8 cellular contexts compared by ENCODE assay signal in genomic region chr6:20877008-20877937, GRCh38.
DNase-seq lines count a peak whose midpoint lies in the region; ATAC-seq, FAIRE-seq and TF ChIP-seq lines count a peak whose summit lies in the region.

No MANE protein-coding gene starts in this region.

- no peak overlapping the region for H3K4me3 ChIP-seq in AG10803 (ENCODE audit: low read length)
- no peak overlapping the region for H3K4me3 ChIP-seq in small intestine (ENCODE audit: low read depth in 1 of 2, low read length in 2 of 2)

- H3K4me1 ChIP-seq in small intestine (ENCODE audit: control insufficient read depth in 2 of 2, insufficient read depth in 1 of 2, low read depth in 1 of 2, low read length in 1 of 2) = no peaks in the 10 kb centered on the region

- no peaks in the 10 kb centered on the region for H3K27me3 ChIP-seq in small intestine (ENCODE audit: control insufficient read depth in 2 of 2, insufficient read depth in 2 of 2, low read length in 2 of 2)

- 67 to 77% (median 70%) methylated on average over 6 of the region's 6 CpGs for WGBS in small intestine, 3 donors

- no peaks in the 10 kb centered on the region for H3K36me3 ChIP-seq in small intestine (ENCODE audit: control insufficient read depth in 2 of 2, insufficient read depth in 2 of 2, low read length in 2 of 2)

- H3K9me3 ChIP-seq in small intestine (ENCODE audit: control insufficient read depth, low read depth) = no peaks in the 10 kb centered on the region

- peak; percentile 89 for DNase-seq in AG10803 (ENCODE audit: low read depth)
- peak; percentile 97 for DNase-seq in RPMI7951 (ENCODE audit: low read depth)
- DNase-seq in fibroblast of gingiva (ENCODE audit: low read depth) = peak; percentile 79
- DNase-seq in small intestine = peak; percentile 30
- DNase-seq in COR-L47 (lab: John Stamatoyannopoulos, UW) = no peak
- no peak for DNase-seq in effector CD4-positive, alpha-beta T cell

- H3K27ac ChIP-seq in small intestine (ENCODE audit: low read depth in 1 of 2, low read length in 1 of 2) = peak overlapping the region in 1 of 2 donors; percentile 85

- ATAC-seq in GM18870 (IDR thresholded peaks at IDR 0.05; ENCODE audit: unreplicated experiment) (peak; percentile 97), HG03039 (IDR thresholded peaks at IDR 0.05; ENCODE audit: unreplicated experiment) (peak; percentile 96)

- TF ChIP-seq CTCF in AG10803 (conservative IDR thresholded peaks at IDR 0.05; ENCODE audit: low read length) = no peak

- FAIRE-seq in small intestine (lab: Jason Lieb, UNC) = no peak

Comparison
In these comparisons a context has a peak if more than half of its experiments do, and no peak if none do; other contexts are left out.
1. DNase-seq: peak in AG10803 (single experiment), RPMI7951 (single experiment), fibroblast of gingiva (single experiment) and small intestine (single experiment); none in COR-L47 (single experiment) and effector CD4-positive, alpha-beta T cell (single experiment).